ENCODE assay signal across 1 cellular context in genomic region chr9:82599550-82599949, GRCh38.
A peak's percentile ranks its signal among the peaks of the same experiment; 100 is the strongest.
TF ChIP-seq lines count a peak whose summit lies in the region.

No MANE protein-coding gene starts in this region.

TF ChIP-seq in HepG2, 621 proteins besides CTCF, POLR2A, EP300 and RAD21 (continued from another document and continues in another):
- TF ChIP-seq ZNF407 (CRISPR knock-in tag; IDR thresholded peaks at IDR 0.05; ENCODE audit: not compliant biosample characterization) (no peak), RFX5 (IDR thresholded peaks at IDR 0.05; ENCODE audit: low read depth, low read length) (no peak), JUNB (CRISPR knock-in tag; IDR thresholded peaks at IDR 0.05; ENCODE audit: borderline replicate concordance) (no peak), NFYC (CRISPR knock-in tag; IDR thresholded peaks at IDR 0.05) (no peak), YEATS4 (CRISPR knock-in tag; IDR thresholded peaks at IDR 0.05; ENCODE audit: borderline replicate concordance) (no peak), AKNA (CRISPR knock-in tag; IDR thresholded peaks at IDR 0.05; ENCODE audit: borderline replicate concordance) (no peak), ZSCAN31 (CRISPR knock-in tag; IDR thresholded peaks at IDR 0.05; ENCODE audit: low read depth) (no peak), HNF1B (CRISPR knock-in tag; IDR thresholded peaks at IDR 0.05) (no peak), POGK (CRISPR knock-in tag; conservative IDR thresholded peaks at IDR 0.05) (no peak), HMGA1 (CRISPR knock-in tag; conservative IDR thresholded peaks at IDR 0.05) (no peak), TRIM24 (CRISPR knock-in tag; IDR thresholded peaks at IDR 0.05) (no peak), ZNF572 (CRISPR knock-in tag; IDR thresholded peaks at IDR 0.05) (no peak), NR2F6 (IDR thresholded peaks at IDR 0.05) (0 out of 2 replicates have a peak, but pooled peaks have one; percentile 34), NR2F6 (CRISPR knock-in tag; IDR thresholded peaks at IDR 0.05) (peak; percentile 63), SRF (IDR thresholded peaks at IDR 0.05; ENCODE audit: low read depth, low read length) (peak; percentile 59; the same call in 1 of the 2 replicates), ZNF441 (CRISPR knock-in tag; IDR thresholded peaks at IDR 0.05; ENCODE audit: borderline replicate concordance) (no peak), MED1 (CRISPR knock-in tag; IDR thresholded peaks at IDR 0.05) (peak; percentile 51), HHEX (CRISPR knock-in tag; IDR thresholded peaks at IDR 0.05) (no peak), SRSF1 (optimal IDR thresholded peaks at IDR 0.05; ENCODE audit: low read depth, low read length) (no peak), ZNF546 (CRISPR knock-in tag; conservative IDR thresholded peaks at IDR 0.05) (no peak), POLR2G (IDR thresholded peaks at IDR 0.05; ENCODE audit: low read depth, low read length) (peak; percentile 39; the same call in 1 of the 2 replicates), KDM5A (IDR thresholded peaks at IDR 0.05; ENCODE audit: borderline replicate concordance, low read length) (no peak), MIXL1 (CRISPR knock-in tag; IDR thresholded peaks at IDR 0.05) (no peak), GABPB1 (CRISPR knock-in tag; IDR thresholded peaks at IDR 0.05) (no peak), SAP130 (CRISPR knock-in tag; IDR thresholded peaks at IDR 0.05; ENCODE audit: low read depth) (peak; percentile 44), HDAC1 (CRISPR knock-in tag; IDR thresholded peaks at IDR 0.05) (no peak), KLF9 (CRISPR knock-in tag; IDR thresholded peaks at IDR 0.05; ENCODE audit: low read depth) (no peak), ZNF691 (CRISPR knock-in tag; IDR thresholded peaks at IDR 0.05; ENCODE audit: borderline replicate concordance, low read depth) (no peak), CBX2 (IDR thresholded peaks at IDR 0.05; ENCODE audit: low read depth, low read length) (no peak), CBX2 (CRISPR knock-in tag; IDR thresholded peaks at IDR 0.05; ENCODE audit: low read depth) (no peak), ETV5 (CRISPR knock-in tag; IDR thresholded peaks at IDR 0.05; ENCODE audit: borderline replicate concordance) (no peak), ZNF276 (CRISPR knock-in tag; IDR thresholded peaks at IDR 0.05; ENCODE audit: low read depth) (no peak), CHD2 (IDR thresholded peaks at IDR 0.05; ENCODE audit: low read depth, low read length) (no peak), NFKB2 (CRISPR knock-in tag; IDR thresholded peaks at IDR 0.05; ENCODE audit: borderline replicate concordance) (no peak), NCOA1 (CRISPR knock-in tag; IDR thresholded peaks at IDR 0.05) (no peak), MXD3 (CRISPR knock-in tag; IDR thresholded peaks at IDR 0.05) (no peak), AHR (CRISPR knock-in tag; IDR thresholded peaks at IDR 0.05) (no peak), SRSF4 (IDR thresholded peaks at IDR 0.05; ENCODE audit: low read depth, low read length, poor library complexity, severe bottlenecking) (no peak), HIVEP1 (CRISPR knock-in tag; IDR thresholded peaks at IDR 0.05) (no peak), BRF2 (CRISPR knock-in tag; IDR thresholded peaks at IDR 0.05) (no peak), ZMYM3 (CRISPR knock-in tag; IDR thresholded peaks at IDR 0.05) (no peak), KMT2B (CRISPR knock-in tag; IDR thresholded peaks at IDR 0.05) (no peak), HMG20A (CRISPR knock-in tag; IDR thresholded peaks at IDR 0.05; ENCODE audit: borderline replicate concordance) (no peak), ZNF207 (IDR thresholded peaks at IDR 0.05; ENCODE audit: borderline replicate concordance) (no peak)
